Comparison of ENCODE assay signal across 8 cellular contexts in genomic region chr14:103260629-103261124, GRCh38.
DNase-seq lines count a peak whose midpoint lies in the region; ATAC-seq and TF ChIP-seq lines count a peak whose summit lies in the region.

No MANE protein-coding gene starts in this region.

- peak overlapping the region; percentile 94 for H4K5ac ChIP-seq in IMR-90 (ENCODE audit: low read depth, low read length)
- H4K5ac ChIP-seq in H9 (ENCODE audit: insufficient read length, low read depth, low read length), result no peak overlapping the region

- H3K23ac ChIP-seq in IMR-90 (ENCODE audit: low read depth, low read length), result peak overlapping the region; percentile 78
- no peak overlapping the region for H3K23ac ChIP-seq in H9 (ENCODE audit: insufficient read length, low read depth, low read length)

- H2AK9ac ChIP-seq in IMR-90 (replicated peaks; ENCODE audit: low read depth, low read length, poor library complexity), result no peak overlapping the region

- peak overlapping the region; percentile 92 for H3K4me2 ChIP-seq in IMR-90 (ENCODE audit: low read depth, low read length)
- no peak overlapping the region for H3K4me2 ChIP-seq in H9 (ENCODE audit: insufficient read depth, insufficient read length, low read length)

- H4K8ac ChIP-seq in IMR-90 (ENCODE audit: low read depth in 2 of 2, low read length in 2 of 2) (peak overlapping the region; percentile 57 to 87), H9 (replicated peaks; ENCODE audit: insufficient read length, low read depth, low read length) (no peak overlapping the region)

- H3K56ac ChIP-seq in IMR-90 (ENCODE audit: extremely low read depth, insufficient read depth, low read length) (peak overlapping the region; percentile 56; the same call in 1 of the 2 replicates), H9 (ENCODE audit: insufficient read length, low read depth, low read length) (no peak overlapping the region)

- peak overlapping the region in 2 of 7 donors; percentile 51 to 58 for H3K27ac Mint-ChIP-seq in CD14-positive monocyte
- H3K27ac Mint-ChIP-seq in H9, result peak overlapping the region in 1 of 3 experiments; percentile 68; a peak in 2 of 7 replicates

- H3K36me3 ChIP-seq in IMR-90 (ENCODE audit: control insufficient read depth, insufficient read depth, low read length) (no peaks in the 10 kb centered on the region), body of pancreas (replicated peaks in 1 of 2; ENCODE audit: insufficient read depth in 1 of 2, low read depth in 2 of 2) (no peaks in the 10 kb centered on the region), transverse colon (no peaks in the 10 kb centered on the region)

- BruUV-seq in IMR-90 (replicated peaks; lab: Mats Ljungman, UMichigan), result no TSS peak

- H3K9ac ChIP-seq in IMR-90 (ENCODE audit: low read depth, low read length) (peak overlapping the region; percentile 75), H9 (ENCODE audit: extremely low read depth, insufficient read length, low read length) (no peak overlapping the region)

- peaks cover 9% of the 10 kb centered on the region for H3K4me1 Mint-ChIP-seq in CD14-positive monocyte
- H3K4me1 Mint-ChIP-seq in H9, result peaks cover 20 to 27% of the 10 kb centered on the region in 2 experiments

- H3K27ac ChIP-seq in IMR-90 (ENCODE audit: insufficient read depth, low read length) (peak overlapping the region; percentile 22), body of pancreas (peak overlapping the region; percentile 79 to 85 (median 81)), transverse colon (peak overlapping the region; percentile 73 to 84 (median 80)), H9 (ENCODE audit: insufficient read length, low read depth, low read length) (no peak overlapping the region)

- no peak overlapping the region for H2BK12ac ChIP-seq in H9 (ENCODE audit: insufficient read length, low read depth, low read length)

- peaks cover 0 to 3% (median 0%) of the 10 kb centered on the region in 7 donors for H3K9me3 Mint-ChIP-seq in CD14-positive monocyte
- no peaks in the 10 kb centered on the region; a peak in 1 of 5 replicates for H3K9me3 Mint-ChIP-seq in H9

- intact Hi-C loops in CD14-positive monocyte (cut with micrococcal nuclease) (no loop called here), IMR-90 (cut with micrococcal nuclease) (no loop called here), body of pancreas (cut with DNase I) (no loop called here), lower leg skin (cut with DNase I; ENCODE audit: low total_unique reads) (no loop called here), transverse colon (cut with DNase I; ENCODE audit: low total_unique reads) (no loop called here)

- TF ChIP-seq POLR2A in IMR-90 (IDR thresholded peaks at IDR 0.05; ENCODE audit: low read depth, low read length) (no peak), body of pancreas (IDR thresholded peaks at IDR 0.05) (peak in 1 of 3 donors; percentile 39), lower leg skin (IDR thresholded peaks at IDR 0.05) (no peak), transverse colon (IDR thresholded peaks at IDR 0.05) (no peak)

- H4K20me1 ChIP-seq in IMR-90 (ENCODE audit: insufficient read depth, low read length), result no peaks in the 10 kb centered on the region
- no peaks in the 10 kb centered on the region for H4K20me1 ChIP-seq in H9 (ENCODE audit: control insufficient read depth, insufficient read depth, insufficient read length)

- peak overlapping the region; percentile 87 for H2AFZ ChIP-seq in IMR-90 (replicated peaks; ENCODE audit: low read length, poor library complexity)
- H2AFZ ChIP-seq in H9 (ENCODE audit: low read length), result no peak overlapping the region

- H3K18ac ChIP-seq in IMR-90 (ENCODE audit: low read depth, low read length) (peak overlapping the region; percentile 83), H9 (ENCODE audit: insufficient read length, low read depth, low read length) (no peak overlapping the region)

- H2AK5ac ChIP-seq in IMR-90 (ENCODE audit: low read depth, low read length) (no peak overlapping the region), H9 (ENCODE audit: insufficient read length, low read length) (no peak overlapping the region)

- no peaks in the 10 kb centered on the region for H3K9me1 ChIP-seq in IMR-90 (ENCODE audit: insufficient read depth, low read length)

- peaks cover 8% of the 10 kb centered on the region for H3K27me3 ChIP-seq in IMR-90 (ENCODE audit: control insufficient read depth, insufficient read depth, low read length)
- no peaks in the 10 kb centered on the region for H3K27me3 ChIP-seq in body of pancreas
- no peaks in the 10 kb centered on the region for H3K27me3 ChIP-seq in transverse colon
- no peaks in the 10 kb centered on the region for H3K27me3 ChIP-seq in H9 (ENCODE audit: insufficient read depth, low read length)

- H2BK15ac ChIP-seq in IMR-90 (ENCODE audit: low read depth, low read length), result peak overlapping the region; percentile 45; the same call in 1 of the 3 replicates
- no peak overlapping the region for H2BK15ac ChIP-seq in H9 (ENCODE audit: low read depth, low read length)

- CTCF ChIA-PET in IMR-90 (lab: Yijun Ruan, JAX), result interaction anchor here (0.5 kb wide), 1 partner anchor 10 kb away, joined by 3 read pairs; no protein-coding TSS in a partner anchor

- H3K36me3 Mint-ChIP-seq in CD14-positive monocyte, result no peaks in the 10 kb centered on the region
- H3K36me3 Mint-ChIP-seq in H9 (ENCODE audit: insufficient read depth in 1 of 3, low read depth in 3 of 3), result no peaks in the 10 kb centered on the region; a peak in 2 of 7 replicates

- H3K4me3 Mint-ChIP-seq in CD14-positive monocyte (peak overlapping the region; percentile 78 to 95), H9 (no peak overlapping the region)

- no peak overlapping the region for H3T11ph ChIP-seq in H9 (ENCODE audit: low read length)

- no peak for TF ChIP-seq RAD21 in IMR-90 (IDR thresholded peaks at IDR 0.05; ENCODE audit: low read length)

- no peaks in the 10 kb centered on the region for H3K23me2 ChIP-seq in H9 (ENCODE audit: insufficient read length, low read depth, low read length, poor library complexity, severe bottlenecking)

- H3K4ac ChIP-seq in IMR-90 (ENCODE audit: low read depth, low read length) (peak overlapping the region; percentile 69; the same call in 1 of the 2 replicates), H9 (ENCODE audit: low read depth, low read length) (no peak overlapping the region)

- H3K9me3 ChIP-seq in IMR-90 (ENCODE audit: control insufficient read depth, insufficient read depth, low read length), result peaks cover 5% of the 10 kb centered on the region
- no peaks in the 10 kb centered on the region for H3K9me3 ChIP-seq in body of pancreas
- H3K9me3 ChIP-seq in transverse colon, result no peaks in the 10 kb centered on the region
- H3K9me3 ChIP-seq in H9 (ENCODE audit: control insufficient read depth, low read depth, low read length), result no peaks in the 10 kb centered on the region

- ATAC-seq in IMR-90 (ENCODE audit: low read depth) (peak; percentile 97), body of pancreas (peak; percentile 91), HG03442 (IDR thresholded peaks at IDR 0.05; ENCODE audit: unreplicated experiment) (no peak)

- H2BK20ac ChIP-seq in IMR-90 (ENCODE audit: low read depth, low read length) (peak overlapping the region; percentile 36; the same call in 1 of the 2 replicates), H9 (ENCODE audit: low read depth, low read length, poor library complexity, severe bottlenecking) (no peak overlapping the region)

- dilution Hi-C loops in IMR-90 (cut with HindIII; ENCODE audit: low sequenced_read_pairs, unreplicated experiment), result no loop called here

- H3K79me2 ChIP-seq in H9 (ENCODE audit: insufficient read depth, low read length), result no peaks in the 10 kb centered on the region; the same call in 1 of the 2 replicates

- no peak for DNase-seq in CD14-positive monocyte (ENCODE audit: low spot score)
- peak; percentile 63 for DNase-seq in IMR-90
- peak; percentile 56 to 77 (median 62) for DNase-seq in body of pancreas
- peak in 1 of 2 donors; percentile 91 for DNase-seq in lower leg skin (ENCODE audit: low spot score in 2 of 2)
- DNase-seq in transverse colon, result peak; percentile 54
- DNase-seq in H9, result no peak
- DNase-seq in SIG-M5 treated with dmso at 0.1 percent for 504 hours (lab: John Stamatoyannopoulos, UW; ENCODE audit: unreplicated experiment), result no peak

- H2BK120ac ChIP-seq in IMR-90 (ENCODE audit: low read depth, low read length), result peak overlapping the region; percentile 69; the same call in 1 of the 2 replicates
- no peak overlapping the region for H2BK120ac ChIP-seq in H9 (ENCODE audit: low read depth, low read length, poor library complexity, severe bottlenecking)

- no peak for TF ChIP-seq EP300 in transverse colon (IDR thresholded peaks at IDR 0.05; ENCODE audit: low read depth)

- peak overlapping the region; percentile 17 for H2BK5ac ChIP-seq in IMR-90 (ENCODE audit: low read depth, low read length, poor library complexity, severe bottlenecking)
- no peak overlapping the region for H2BK5ac ChIP-seq in H9 (ENCODE audit: insufficient read length, low read length)

- WGBS in IMR-90 (ENCODE audit: extremely low coverage in 2 of 2, insufficient read length in 1 of 2), 2 experiments, result 3% methylated on average over 5 of the region's 9 CpGs; no CpG with 5 or more reads in 1 of the 2 experiments
- 3 to 4% methylated on average over 9 of the region's 9 CpGs for WGBS in body of pancreas, 2 donors
- 0 to 2% methylated on average over 9 of the region's 9 CpGs for whole genome bisulfite sequencing in lower leg skin, 2 donors
- WGBS in transverse colon (ENCODE audit: low coverage in 1 of 2), 2 donors, result 7 to 16% methylated on average over 7 to 9 of the region's 9 CpGs
- WGBS in H9 (ENCODE audit: extremely low coverage, insufficient read length, low lambda C conversion rate), result no CpG with 5 or more reads among the region's 9 CpGs

- H3K27me3 Mint-ChIP-seq in CD14-positive monocyte (ENCODE audit: low read depth in 3 of 3) (peaks cover 27 to 52% (median 31%) of the 10 kb centered on the region in 3 donors), H9 (ENCODE audit: low read depth) (0 out of 2 replicates have a peak, but pooled peaks cover 1% of the 10 kb centered on the region)

- H3K4me1 ChIP-seq in IMR-90 (ENCODE audit: control insufficient read depth, insufficient read depth, low read length), result no peaks in the 10 kb centered on the region
- H3K4me1 ChIP-seq in body of pancreas, result peaks cover 26% of the 10 kb centered on the region
- H3K4me1 ChIP-seq in transverse colon, result peaks cover 0 to 10% (median 2%) of the 10 kb centered on the region in 4 donors
- H3K4me1 ChIP-seq in H9 (ENCODE audit: insufficient read depth, low read length), result peaks cover 2% of the 10 kb centered on the region; the same call in 1 of the 2 replicates

- peak overlapping the region; percentile 85 for H3K4me3 ChIP-seq in IMR-90 (ENCODE audit: insufficient read depth, low read depth, low read length)
- H3K4me3 ChIP-seq in body of pancreas, result peak overlapping the region in 1 of 2 donors; percentile 17
- H3K4me3 ChIP-seq in lower leg skin (ENCODE audit: low read depth, poor library complexity, severe bottlenecking), result peak overlapping the region; percentile 29
- peak overlapping the region; percentile 12 to 61 (median 40) for H3K4me3 ChIP-seq in transverse colon

- H3K14ac ChIP-seq in IMR-90 (replicated peaks; ENCODE audit: low read depth, low read length), result peak overlapping the region; percentile 58; the same call in 1 of the 2 replicates
- no peak overlapping the region for H3K14ac ChIP-seq in H9 (ENCODE audit: insufficient read depth, low read length)

- peak overlapping the region; percentile 37; the same call in 1 of the 2 replicates for H4K91ac ChIP-seq in IMR-90 (ENCODE audit: insufficient read depth, low read depth, low read length)
- H4K91ac ChIP-seq in H9 (ENCODE audit: insufficient read length, low read depth, low read length), result no peak overlapping the region

- TF ChIP-seq CTCF in CD14-positive monocyte (IDR thresholded peaks at IDR 0.05) (no peak), IMR-90 (conservative IDR thresholded peaks at IDR 0.05; ENCODE audit: low read depth, low read length) (no peak), body of pancreas (IDR thresholded peaks at IDR 0.05) (no peak), lower leg skin (IDR thresholded peaks at IDR 0.05) (no peak), transverse colon (IDR thresholded peaks at IDR 0.05) (no peak), H9 (conservative IDR thresholded peaks at IDR 0.05) (no peak)

- in situ Hi-C loops in IMR-90 (cut with MboI; ENCODE audit: low sequenced_read_pairs) (no loop called here), transverse colon (cut with MboI; ENCODE audit: low pct_ligation_motif_present in 1 of 4, low pct_unique_long_range_greater_than_20kb in 1 of 4, low sequenced_read_pairs in 3 of 4) (no loop called here)

- POLR2A ChIA-PET in IMR-90 (lab: Charles Lee; ENCODE audit: unreplicated experiment), result interaction anchor here (0.5 kb wide), 1 partner anchor 89 kb away, joined by 3 read pairs; no protein-coding TSS in a partner anchor

- no peaks in the 10 kb centered on the region for H3K79me1 ChIP-seq in IMR-90 (ENCODE audit: low read depth in 1 of 2, low read length in 2 of 2)
- H3K79me1 ChIP-seq in H9 (ENCODE audit: insufficient read depth, low read depth, low read length, poor library complexity, severe bottlenecking), result no peaks in the 10 kb centered on the region

Comparison
In these comparisons a context has a peak if more than half of its experiments do, and no peak if none do; other contexts are left out.
1. DNase-seq: peak in IMR-90 (single experiment), body of pancreas (4 of 4) and transverse colon (single experiment); none in CD14-positive monocyte (single experiment), H9 (single experiment) and SIG-M5 treated with dmso at 0.1 percent for 504 hours (single experiment).
2. H3K4me3 Mint-ChIP-seq: peak in CD14-positive monocyte (2 of 2); none in H9 (0 of 2).